Comparison of ENCODE assay signal across 9 cellular contexts in genomic region chr5:123448017-123448617, GRCh38. TPM values are rescaled to one million over a fixed set of nuclear protein-coding genes. Genes with fewer than 3 reads are reported as not detected.
DNase-seq lines count a peak whose midpoint lies in the region; ATAC-seq and TF ChIP-seq lines count a peak whose summit lies in the region.
"Had no signal": no experiment of that assay in that cellular context is flagged by ENCODE, and none has a peak within 500 bp of the region (broad histone marks: within the 10 kb centered on the region; RNA-seq: fewer than 3 reads in every experiment).

No MANE protein-coding gene starts in this region.

- no peak for TF ChIP-seq EP300 in sigmoid colon (IDR thresholded peaks at IDR 0.05)

- no peak overlapping the region for H3K27ac ChIP-seq in sigmoid colon

- TF ChIP-seq CTCF in sigmoid colon (IDR thresholded peaks at IDR 0.05): no peak

- no peaks in the 10 kb centered on the region for H3K4me1 ChIP-seq in sigmoid colon

- no peaks in the 10 kb centered on the region for H3K27me3 ChIP-seq in sigmoid colon

- no peak for TF ChIP-seq POLR2A in sigmoid colon (IDR thresholded peaks at IDR 0.05)

- H3K36me3 ChIP-seq in sigmoid colon: no peaks in the 10 kb centered on the region

- intact Hi-C loops in activated CD4-positive, alpha-beta T cell treated with anti-CD3 and anti-CD28 coated beads for 36 hours (cut with DNase I, micrococcal nuclease): loop anchor here (1.0 to 10.0 kb wide), 6 partner anchors 9 to 1137 kb away; partner anchors contain the start of genes CEP120 (in 2 of the 2) and CSNK1G3 (in 2 of the 2)
- intact Hi-C loops in left colon (cut with DNase I, micrococcal nuclease): no loop called here
- intact Hi-C loops in sigmoid colon (cut with DNase I): no loop called here
- intact Hi-C loops in cardiac septum (cut with DNase I): no loop called here

- no peaks in the 10 kb centered on the region for H3K9me3 Mint-ChIP-seq in activated CD4-positive, alpha-beta T cell treated with anti-CD3 and anti-CD28 coated beads for 36 hours (ENCODE audit: low read depth)

- no peak overlapping the region for H3K4me3 ChIP-seq in sigmoid colon

- POLR2A ChIA-PET in activated CD4-positive, alpha-beta T cell treated with anti-CD3 and anti-CD28 coated beads for 36 hours (lab: Charles Lee): interaction anchor here (2.0 kb wide), 1 partner anchor 25 kb away, joined by 20 read pairs; the partner anchor contains the start of gene CEP120

- peak; percentile 87 for ATAC-seq in activated CD4-positive, alpha-beta T cell treated with anti-CD3 and anti-CD28 coated beads for 36 hours
- peak; percentile 91 for ATAC-seq in GM21447 (IDR thresholded peaks at IDR 0.05; ENCODE audit: unreplicated experiment)
- peak; percentile 83 for ATAC-seq in HG03159 (IDR thresholded peaks at IDR 0.05; ENCODE audit: unreplicated experiment)
- peak; percentile 93 for ATAC-seq in left colon

- H3K4me3 Mint-ChIP-seq in activated CD4-positive, alpha-beta T cell treated with anti-CD3 and anti-CD28 coated beads for 36 hours: peak overlapping the region; percentile 19

- H3K36me3 Mint-ChIP-seq in activated CD4-positive, alpha-beta T cell treated with anti-CD3 and anti-CD28 coated beads for 36 hours (ENCODE audit: low read depth): no peaks in the 10 kb centered on the region

- no peaks in the 10 kb centered on the region for H3K9me3 ChIP-seq in sigmoid colon

- peaks cover 33% of the 10 kb centered on the region for H3K4me1 Mint-ChIP-seq in activated CD4-positive, alpha-beta T cell treated with anti-CD3 and anti-CD28 coated beads for 36 hours

- peaks cover 15% of the 10 kb centered on the region for H3K27me3 Mint-ChIP-seq in activated CD4-positive, alpha-beta T cell treated with anti-CD3 and anti-CD28 coated beads for 36 hours

- 33 to 56% methylated on average over 3 of the region's 3 CpGs for WGBS in sigmoid colon, 2 donors

- peak; percentile 42 for DNase-seq in activated CD4-positive, alpha-beta T cell treated with anti-CD3 and anti-CD28 coated beads for 36 hours
- DNase-seq in activated CD4-positive, alpha-beta T cell treated with anti-CD3 and anti-CD28 coated beads, Interleukin-2, amount 50 U/mL, for 4 hours: no peak
- DNase-seq in left colon (no peak), Ammon's horn (ENCODE audit: low spot score) (no peak), sigmoid colon (no peak), cardiac septum (ENCODE audit: low spot score) (no peak)
- DNase-seq: mesenchymal stem cell had no signal

- CTCF ChIA-PET in activated CD4-positive, alpha-beta T cell treated with anti-CD3 and anti-CD28 coated beads for 36 hours (lab: Charles Lee): interaction anchor here (1.2 to 1.8 kb wide), 3 partner anchors 20 to 25 kb away, joined by 4 to 13 read pairs (median 5); partner anchors contain the start of gene CEP120

- H3K27ac Mint-ChIP-seq in activated CD4-positive, alpha-beta T cell treated with anti-CD3 and anti-CD28 coated beads for 36 hours: no peak overlapping the region

RNA-seq across cellular contexts. Expression of gene CEP120, which starts 24.9 kb away (rescaled TPM):
- 10 to 100 TPM; 29.5 to 32.5 TPM for total RNA-seq in activated CD4-positive, alpha-beta T cell treated with anti-CD3 and anti-CD28 coated beads for 36 hours
- total RNA-seq in left colon (1 to 10 TPM; 8.8 to 9.2 TPM), sigmoid colon (10 to 100 TPM; 18.6 to 23.5 (median 21.9) TPM), cardiac septum (10.2 TPM)
- polyA plus RNA-seq in sigmoid colon: 1 to 10 TPM; 3.9 to 7.4 (median 5.4) TPM

Comparison
In these comparisons a context has a peak if more than half of its experiments do, and no peak if none do; other contexts are left out.
1. intact Hi-C loops: an anchor here in activated CD4-positive, alpha-beta T cell treated with anti-CD3 and anti-CD28 coated beads for 36 hours (1.0 to 10.0 kb wide); none called in left colon, sigmoid colon and cardiac septum.